ENCODE assay signal across 8 cellular contexts in the genomic region with DNA sequence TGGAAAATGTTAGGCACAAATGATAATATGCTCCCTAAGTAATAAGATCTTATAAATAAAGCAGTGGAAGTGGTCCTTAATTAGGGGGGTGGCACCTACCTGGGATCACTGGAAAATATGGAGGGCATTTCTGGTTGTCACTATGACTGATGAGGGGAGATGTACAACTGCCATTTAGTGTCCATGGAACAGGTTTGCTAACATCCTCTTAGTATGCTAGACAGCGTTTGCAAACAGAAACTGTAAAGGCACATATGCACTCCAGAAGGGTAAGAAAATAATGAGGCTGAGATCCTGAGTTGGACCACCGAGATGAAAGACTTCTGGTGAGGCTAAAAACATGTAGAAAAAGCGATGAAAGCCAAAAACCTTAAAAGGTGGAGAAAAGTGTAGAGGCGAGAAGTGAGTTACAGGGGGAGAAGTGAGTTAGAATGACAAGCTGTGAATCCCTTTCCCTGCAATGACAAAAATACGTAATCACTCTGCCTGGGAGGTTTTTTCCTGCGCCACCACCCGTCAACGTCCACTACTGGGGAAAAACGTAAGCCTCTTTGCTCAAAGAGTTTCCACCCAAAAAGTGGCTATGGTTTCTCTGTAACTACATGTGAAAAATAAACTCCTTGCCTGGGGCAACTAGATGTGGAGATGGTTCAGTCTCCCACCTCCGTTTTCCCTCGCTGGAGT.
DNase-seq lines count a peak whose midpoint lies in the region; ATAC-seq, FAIRE-seq and TF ChIP-seq lines count a peak whose summit lies in the region.

No MANE protein-coding gene starts in this region.

- peaks cover 32 to 49% of the 10 kb centered on the region in 2 donors for H3K4me1 Mint-ChIP-seq in effector memory CD8-positive, alpha-beta T cell (ENCODE audit: low read depth in 2 of 2)

- H3K4me3 ChIP-seq in GM06990 (replicated peaks; ENCODE audit: low read depth, low read length) (peak overlapping the region; percentile 79), HFF-Myc (replicated peaks; ENCODE audit: low read depth, low read length) (peak overlapping the region; percentile 93), mucosa of stomach (ENCODE audit: low read length) (peak overlapping the region; percentile 56)

- no peaks in the 10 kb centered on the region for H3K9me3 Mint-ChIP-seq in effector memory CD8-positive, alpha-beta T cell

- H3K9me3 ChIP-seq in mucosa of stomach (ENCODE audit: control insufficient read depth, low read length), result no peaks in the 10 kb centered on the region

- POLR2A ChIA-PET in RWPE1 (lab: Yijun Ruan, JAX; ENCODE audit: low non-redundant PET), result interaction anchor here (0.7 to 1.2 kb wide), 2 partner anchors 15 to 284 kb away, joined by 3 read pairs; partner anchors contain the start of genes PEX1 and RBM48

- FAIRE-seq in H54 (lab: Jason Lieb, UNC), result no peak

- CTCF ChIA-PET in RWPE1 (lab: Yijun Ruan, JAX), result interaction anchor here (0.5 to 0.7 kb wide), 4 partner anchors 33 to 249 kb away, joined by 3 to 8 read pairs (median 4); no protein-coding TSS in a partner anchor

- H3K36me3 ChIP-seq in GM06990 (ENCODE audit: control insufficient read depth, insufficient read depth, low read length) (no peaks in the 10 kb centered on the region), mucosa of stomach (ENCODE audit: control insufficient read depth, insufficient read depth, low read length) (no peaks in the 10 kb centered on the region)

- DNase-seq in GM06990 (ENCODE audit: extremely low read depth, insufficient read length), result no peak
- DNase-seq in HFF-Myc (ENCODE audit: extremely low read depth, low read depth), result no peak
- DNase-seq in RWPE1 (ENCODE audit: low spot score), result no peak
- DNase-seq in effector memory CD8-positive, alpha-beta T cell, result no peak
- no peak for DNase-seq in NCI-H2029 (lab: John Stamatoyannopoulos, UW)
- no peak for DNase-seq in activated effector memory CD4-positive, alpha-beta T cell treated with anti-CD3 and anti-CD28 coated beads, Interleukin-2, amount 50 U/mL, for 16 hours
- no peak for DNase-seq in H54 (ENCODE audit: insufficient read length, low spot score)

- peaks cover 18% of the 10 kb centered on the region for H3K4me1 ChIP-seq in mucosa of stomach (ENCODE audit: control insufficient read depth, insufficient read depth, low read length)

- TF ChIP-seq POLR2A in H54 (IDR thresholded peaks at IDR 0.05; ENCODE audit: low read depth, low read length), result no peak

- peaks cover 18% of the 10 kb centered on the region for H3K36me3 Mint-ChIP-seq in effector memory CD8-positive, alpha-beta T cell (ENCODE audit: insufficient read depth)

- H3K27me3 Mint-ChIP-seq in effector memory CD8-positive, alpha-beta T cell, result no peaks in the 10 kb centered on the region

- peak; percentile 6 for ATAC-seq in effector memory CD8-positive, alpha-beta T cell (replicated peaks)

- H3K27me3 ChIP-seq in GM06990 (replicated peaks; ENCODE audit: control insufficient read depth, insufficient read depth, low read length) (no peaks in the 10 kb centered on the region), mucosa of stomach (ENCODE audit: control insufficient read depth, insufficient read depth, low read length) (no peaks in the 10 kb centered on the region)

- peak overlapping the region; percentile 88 for H3K9ac ChIP-seq in mucosa of stomach (ENCODE audit: low read length)

- peak overlapping the region; percentile 99 to 100 for H3K4me3 Mint-ChIP-seq in effector memory CD8-positive, alpha-beta T cell

- H3K27ac Mint-ChIP-seq in effector memory CD8-positive, alpha-beta T cell, result peak overlapping the region; percentile 100

- TF ChIP-seq CTCF in GM06990 (IDR thresholded peaks at IDR 0.05; ENCODE audit: insufficient read depth, low read length, poor library complexity, severe bottlenecking) (no peak), HFF-Myc (IDR thresholded peaks at IDR 0.05; ENCODE audit: low read depth, low read length, missing control alignments) (no peak), RWPE1 (conservative IDR thresholded peaks at IDR 0.05; ENCODE audit: low read depth) (no peak)

- H3K27ac ChIP-seq in RWPE1, result peak overlapping the region; percentile 92
